ENCODE assay signal across 11 cellular contexts in genomic region chr1:11157867-11158266, GRCh38. TPM values are rescaled to one million over a fixed set of nuclear protein-coding genes. Genes with fewer than 3 reads are reported as not detected.
A peak's percentile ranks its signal among the peaks of the same experiment; 100 is the strongest.
DNase-seq lines count a peak whose midpoint lies in the region; ATAC-seq and TF ChIP-seq lines count a peak whose summit lies in the region.
"Had no signal": no experiment of that assay in that cellular context is flagged by ENCODE, and none has a peak within 500 bp of the region (broad histone marks: within the 10 kb centered on the region; RNA-seq: fewer than 3 reads in every experiment).

No MANE protein-coding gene starts in this region.

- H3K4me2 ChIP-seq in mammary epithelial cell (ENCODE audit: insufficient read depth, low read depth, low read length), result peak overlapping the region; percentile 15

- H3K27me3 ChIP-seq in mammary epithelial cell (ENCODE audit: insufficient read depth, low read length) (no peaks in the 10 kb centered on the region), lower lobe of right lung (ENCODE audit: low read depth) (no peaks in the 10 kb centered on the region)
- no peaks in the 10 kb centered on the region for H3K27me3 ChIP-seq in CD4-positive, alpha-beta T cell (ENCODE audit: control insufficient read depth, insufficient read depth, low read length)

- peak overlapping the region; percentile 22 for H3K9ac ChIP-seq in mammary epithelial cell (ENCODE audit: insufficient read depth, low read length)

- H3K4me3 ChIP-seq in AG10803 (ENCODE audit: low read length), result no peak overlapping the region
- H3K4me3 ChIP-seq in mammary epithelial cell (replicated peaks in 1 of 3; ENCODE audit: insufficient read depth in 1 of 3, low read depth in 2 of 3, low read length in 3 of 3), result no peak overlapping the region
- H3K4me3 ChIP-seq in lower lobe of right lung, result no peak overlapping the region

- intact Hi-C loops in mammary epithelial cell (cut with micrococcal nuclease), result loop anchor here (1.0 kb wide), 1 partner anchor 11 kb away; no protein-coding TSS in a partner anchor
- intact Hi-C loops in lower lobe of right lung (cut with DNase I), result no loop called here
- intact Hi-C loops in CD4-positive, alpha-beta T cell (cut with DNase I, micrococcal nuclease), result no loop called here

- no peaks in the 10 kb centered on the region for H3K9me3 Mint-ChIP-seq in CD4-positive, alpha-beta T cell

- dilution Hi-C loops in mammary epithelial cell (cut with HindIII; ENCODE audit: low sequenced_read_pairs), result no loop called here

- no peaks in the 10 kb centered on the region for H3K79me2 ChIP-seq in mammary epithelial cell (ENCODE audit: insufficient read depth, low read length)

- in situ Hi-C loops in mammary epithelial cell (cut with MboI; ENCODE audit: low sequenced_read_pairs in 2 of 2), result no loop called here

- peaks cover 72% of the 10 kb centered on the region for H3K36me3 Mint-ChIP-seq in CD4-positive, alpha-beta T cell (ENCODE audit: low read depth)

- H3K4me3 Mint-ChIP-seq in CD4-positive, alpha-beta T cell, result no peak overlapping the region

- H3K4me1 ChIP-seq in mammary epithelial cell (ENCODE audit: insufficient read depth, low read length) (peaks cover 22% of the 10 kb centered on the region), lower lobe of right lung (no peaks in the 10 kb centered on the region)

- peaks cover 2% of the 10 kb centered on the region for H3K36me3 ChIP-seq in mammary epithelial cell (ENCODE audit: insufficient read depth, low read length)
- H3K36me3 ChIP-seq in lower lobe of right lung, result peaks cover 44% of the 10 kb centered on the region

- H3K9me3 ChIP-seq in mammary epithelial cell (replicated peaks; ENCODE audit: insufficient read depth, low read length), result no peaks in the 10 kb centered on the region
- no peaks in the 10 kb centered on the region for H3K9me3 ChIP-seq in lower lobe of right lung
- no peaks in the 10 kb centered on the region for H3K9me3 ChIP-seq in CD4-positive, alpha-beta T cell (ENCODE audit: control insufficient read depth, low read length)

- no peaks in the 10 kb centered on the region for H4K20me1 ChIP-seq in mammary epithelial cell (ENCODE audit: insufficient read depth, low read length)

- 0% methylated on average over 2 of the region's 2 CpGs for WGBS in mammary epithelial cell (ENCODE audit: low coverage, missing lambda C conversion rate)

- CTCF ChIA-PET in mammary epithelial cell (lab: Charles Lee; ENCODE audit: low non-redundant PET), result no interaction called here
- CTCF ChIA-PET in CD4-positive, alpha-beta T cell (lab: Charles Lee), result no interaction called here

- no peaks in the 10 kb centered on the region for H3K27me3 Mint-ChIP-seq in CD4-positive, alpha-beta T cell

- H3K27ac Mint-ChIP-seq in CD4-positive, alpha-beta T cell, result no peak overlapping the region

- ATAC-seq in lower lobe of right lung, result peak in 1 of 2 donors; percentile 42
- ATAC-seq in CD4-positive, alpha-beta T cell (ENCODE audit: poor library complexity), result no peak
- ATAC-seq in GM19397 (IDR thresholded peaks at IDR 0.05; ENCODE audit: unreplicated experiment), result no peak

- no peak overlapping the region for H2AFZ ChIP-seq in mammary epithelial cell (ENCODE audit: low read depth, low read length)

- no TSS peak for BruUV-seq in mammary epithelial cell (replicated peaks; lab: Mats Ljungman, UMichigan)

- POLR2A ChIA-PET in CD4-positive, alpha-beta T cell (lab: Charles Lee), result no interaction called here

- DNase-seq in AG10803 (ENCODE audit: low read depth), result peak; percentile 88
- peak; percentile 9 for DNase-seq in NCI-H2107 (lab: John Stamatoyannopoulos, UW)
- peak; percentile 31 for DNase-seq in mammary epithelial cell
- no peak for DNase-seq in lower lobe of right lung
- no peak for DNase-seq in CD4-positive, alpha-beta T cell
- DNase-seq in NCI-H1930 (lab: John Stamatoyannopoulos, UW), result no peak
- DNase-seq in LoVo (ENCODE audit: low spot score), result no peak
- DNase-seq: activated naive CD4-positive, alpha-beta T cell; RPMI8226 had no signal

- peaks cover 5% of the 10 kb centered on the region for H3K4me1 Mint-ChIP-seq in CD4-positive, alpha-beta T cell (ENCODE audit: low read depth)

- H3K27ac ChIP-seq in mammary epithelial cell (ENCODE audit: insufficient read depth, low read depth, low read length) (peak overlapping the region; percentile 79), lower lobe of right lung (peak overlapping the region; percentile 32)
- no peak overlapping the region for H3K27ac ChIP-seq in CD4-positive, alpha-beta T cell (ENCODE audit: low read depth, low read length)
- H3K27ac ChIP-seq: HL-60 had no signal

- TF ChIP-seq CTCF in AG10803 (conservative IDR thresholded peaks at IDR 0.05; ENCODE audit: low read length), result no peak
- TF ChIP-seq CTCF in mammary epithelial cell (conservative IDR thresholded peaks at IDR 0.05 in 1 of 2, IDR thresholded peaks at IDR 0.05 in 1 of 2; ENCODE audit: extremely low read depth in 1 of 2, insufficient read depth in 1 of 2, low read depth in 1 of 2, low read length in 2 of 2), result no peak
- TF ChIP-seq CTCF in lower lobe of right lung (IDR thresholded peaks at IDR 0.05), result no peak
- TF ChIP-seq CTCF in CD4-positive, alpha-beta T cell (IDR thresholded peaks at IDR 0.05), result no peak

RNA-seq across cellular contexts. Expression of gene ANGPTL7, which starts 31.3 kb away (rescaled TPM):
- 1 to 10 TPM in 1 of 2 donors, not detected in 1; 2.3 TPM for total RNA-seq in mammary epithelial cell
- not detected for polyA plus RNA-seq in mammary epithelial cell
- polyA minus RNA-seq in mammary epithelial cell, result not detected
- total RNA-seq in lower lobe of right lung, result 0.80 TPM
- not detected for total RNA-seq in CD4-positive, alpha-beta T cell

RNA-seq across cellular contexts. Expression of gene EXOSC10, which starts 58.2 kb away (rescaled TPM):
- total RNA-seq in mammary epithelial cell (10 to 100 TPM; 62.0 to 66.6 TPM), lower lobe of right lung (47.7 TPM)
- polyA plus RNA-seq in mammary epithelial cell, result 72.4 TPM
- polyA minus RNA-seq in mammary epithelial cell, result 43.9 TPM
- 10 to 100 TPM; 81.6 to 89.0 TPM for total RNA-seq in CD4-positive, alpha-beta T cell

Comparison
In these comparisons a context has a peak if more than half of its experiments do, and no peak if none do; other contexts are left out.
1. DNase-seq: peak in AG10803 (single experiment), NCI-H2107 (single experiment) and mammary epithelial cell (single experiment); none in lower lobe of right lung (single experiment), CD4-positive, alpha-beta T cell (0 of 10), NCI-H1930 (0 of 2) and LoVo (single experiment).